25 cellular contexts compared by ENCODE assay signal in the genomic region with DNA sequence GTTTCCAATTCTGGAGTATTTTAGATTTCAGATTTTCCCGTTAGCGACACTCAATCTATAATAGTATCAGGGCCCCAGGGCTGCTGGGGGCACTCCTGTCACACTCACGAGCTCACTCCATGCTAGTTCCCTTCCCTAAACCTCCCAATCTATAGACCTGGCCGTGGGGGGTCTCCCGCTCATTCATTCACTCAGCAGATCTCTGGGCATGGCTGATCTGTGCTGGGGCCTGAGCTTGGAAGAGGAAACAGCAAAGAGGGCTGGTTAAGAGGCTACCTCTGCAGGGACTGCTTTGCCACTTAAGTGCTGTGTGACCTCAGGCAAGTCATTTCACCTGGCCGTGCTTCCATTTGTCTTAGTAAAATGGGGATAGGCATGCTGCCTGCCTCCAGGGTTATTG. TPM values are rescaled to one million over a fixed set of nuclear protein-coding genes. Genes with fewer than 3 reads are reported as not detected.
"Had no signal": no experiment of that assay in that cellular context is flagged by ENCODE, and none has a peak within 500 bp of the region (broad histone marks: within the 10 kb centered on the region; RNA-seq: fewer than 3 reads in every experiment).

No MANE protein-coding gene starts in this region.

- H3K4me3 Mint-ChIP-seq: activated CD4-positive, alpha-beta T cell treated with anti-CD3 and anti-CD28 coated beads for 36 hours; activated naive CD8-positive, alpha-beta T cell; activated T-cell treated with anti-CD3 and anti-CD28 coated beads, Interleukin-2, amount 50 U/mL, for 72 hours; natural killer cell treated with Interleukin-12 subunit alpha and Interleukin-12 subunit beta and Interleukin-15 and Interleukin-18, amount 100 ng/mL, for 72 hours; T-helper 2 cell treated with Interferon-gamma antibody and Interleukin-4, amounts not matched to agents 5 μg/mL and 100 μg/mL, for 36 hours had no signal

- H3K4me1 ChIP-seq: right lobe of liver had no signal

- ATAC-seq: activated CD4-positive, alpha-beta T cell treated with anti-CD3 and anti-CD28 coated beads for 36 hours; activated T-cell treated with anti-CD3 and anti-CD28 coated beads, Interleukin-2, amount 50 U/mL, for 72 hours; heart right ventricle; left lung; mucosa of descending colon; natural killer cell treated with Interleukin-12 subunit alpha and Interleukin-12 subunit beta and Interleukin-15 and Interleukin-18, amount 100 ng/mL, for 72 hours; right lobe of liver had no signal

- H3K4me1 Mint-ChIP-seq: activated CD4-positive, alpha-beta T cell treated with anti-CD3 and anti-CD28 coated beads for 36 hours had no signal

- DNase-seq: activated CD4-positive, alpha-beta T cell treated with anti-CD3 and anti-CD28 coated beads for 36 hours; activated CD4-positive, CD25-positive, alpha-beta regulatory T cell; activated naive CD4-positive, alpha-beta T cell; activated T-cell treated with anti-CD3 and anti-CD28 coated beads for 4 hours; activated T-cell treated with anti-CD3 and anti-CD28 coated beads, Interleukin-2, amount 50 U/mL, for 72 hours; aorta; brain microvascular endothelial cell; cortex of kidney; esophagus squamous epithelium; foreskin melanocyte; heart right ventricle; left lung; mucosa of descending colon; right lobe of liver; stimulated activated CD4-positive, alpha-beta T cell treated with anti-CD3 and anti-CD28 coated beads, Interleukin-2, amount 100 ng/mL, for 48 hours; stimulated activated naive CD4-positive, alpha-beta T cell treated with Interleukin-2 at 50 U/mL for 16 hours; T-helper 1 cell; testis; transverse colon had no signal

- H3K36me3 Mint-ChIP-seq: activated naive CD8-positive, alpha-beta T cell; natural killer cell treated with Interleukin-12 subunit alpha and Interleukin-12 subunit beta and Interleukin-15 and Interleukin-18, amount 100 ng/mL, for 72 hours had no signal

- H3K9me3 Mint-ChIP-seq: activated T-cell treated with anti-CD3 and anti-CD28 coated beads, Interleukin-2, amount 50 U/mL, for 72 hours; natural killer cell treated with Interleukin-12 subunit alpha and Interleukin-12 subunit beta and Interleukin-15 and Interleukin-18, amount 100 ng/mL, for 72 hours; T-helper 2 cell treated with Interferon-gamma antibody and Interleukin-4, amounts not matched to agents 5 μg/mL and 100 μg/mL, for 36 hours had no signal

- H3K27ac ChIP-seq: brain microvascular endothelial cell, esophagus squamous epithelium, heart right ventricle, left lung, neutrophil, right lobe of liver, testis, transverse colon had no signal

- H3K9me3 ChIP-seq: esophagus squamous epithelium, heart right ventricle, left lung, mucosa of descending colon, neutrophil, right lobe of liver, testis, transverse colon had no signal

- H3K27ac Mint-ChIP-seq: activated CD4-positive, alpha-beta T cell treated with anti-CD3 and anti-CD28 coated beads for 36 hours; activated naive CD8-positive, alpha-beta T cell; activated T-cell treated with anti-CD3 and anti-CD28 coated beads, Interleukin-2, amount 50 U/mL, for 72 hours; natural killer cell treated with Interleukin-12 subunit alpha and Interleukin-12 subunit beta and Interleukin-15 and Interleukin-18, amount 100 ng/mL, for 72 hours; T-helper 2 cell treated with Interferon-gamma antibody and Interleukin-4, amounts not matched to agents 5 μg/mL and 100 μg/mL, for 36 hours had no signal

- H3K36me3 ChIP-seq: brain microvascular endothelial cell, esophagus squamous epithelium, heart right ventricle, left lung, neutrophil, right lobe of liver, transverse colon had no signal

- H3K4me3 ChIP-seq: esophagus squamous epithelium, heart right ventricle, left lung, lung, mucosa of descending colon, right lobe of liver, testis, transverse colon had no signal

- H3K27me3 ChIP-seq: brain microvascular endothelial cell, right lobe of liver, testis had no signal

RNA-seq across cellular contexts. Expression of a gene that starts 46.8 kb away (rescaled TPM):
- total RNA-seq: osteocyte had no signal
